Comparison of ENCODE assay signal across 8 cellular contexts in the genomic region with DNA sequence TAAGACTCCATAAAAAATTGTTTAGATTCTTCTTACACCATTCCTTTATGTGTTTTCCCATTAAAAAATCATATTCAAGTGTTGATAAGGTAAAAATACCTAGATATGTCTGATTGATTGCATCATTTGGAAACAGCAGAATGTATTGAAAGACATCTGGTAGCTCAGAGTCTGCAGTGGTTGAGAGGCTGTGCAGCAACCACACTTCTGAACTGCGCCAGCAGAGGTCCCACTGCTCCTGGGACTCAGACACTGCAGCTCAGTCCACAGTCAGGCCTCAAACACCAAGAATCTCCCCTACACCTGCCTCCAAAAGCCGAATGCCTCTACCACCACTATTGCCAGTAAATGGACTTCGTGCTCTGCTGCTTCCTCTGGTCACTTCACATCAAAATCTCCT.
DNase-seq lines count a peak whose midpoint lies in the region; ATAC-seq, FAIRE-seq and TF ChIP-seq lines count a peak whose summit lies in the region.

No MANE protein-coding gene starts in this region.

- no peak overlapping the region for H3K27ac Mint-ChIP-seq in CD4-positive, alpha-beta T cell
- no peak overlapping the region for H3K27ac Mint-ChIP-seq in nephron progenitor cell

- no TSS peak for BruUV-seq in endothelial cell of umbilical vein (replicated peaks; lab: Mats Ljungman, UMichigan)

- H3K36me3 ChIP-seq in KMS-11 (ENCODE audit: insufficient read depth) (no peaks in the 10 kb centered on the region), endothelial cell of umbilical vein (ENCODE audit: control insufficient read depth in 2 of 2, extremely low read depth in 1 of 2, insufficient read depth in 2 of 2, low read length in 2 of 2) (no peaks in the 10 kb centered on the region)

- TF ChIP-seq POLR2A in endothelial cell of umbilical vein (IDR thresholded peaks at IDR 0.05; ENCODE audit: low read depth, low read length) = no peak

- no peak overlapping the region for H2AFZ ChIP-seq in KMS-11 (ENCODE audit: low read depth)
- H2AFZ ChIP-seq in endothelial cell of umbilical vein (ENCODE audit: low read depth, low read length) = no peak overlapping the region

- peaks cover 29% of the 10 kb centered on the region for H3K4me1 Mint-ChIP-seq in CD4-positive, alpha-beta T cell (ENCODE audit: low read depth)
- peaks cover 12% of the 10 kb centered on the region for H3K4me1 Mint-ChIP-seq in nephron progenitor cell

- H3K79me2 ChIP-seq in KMS-11 (ENCODE audit: insufficient read depth, low read depth) (no peaks in the 10 kb centered on the region), endothelial cell of umbilical vein (ENCODE audit: control insufficient read depth, insufficient read depth, low read length) (no peaks in the 10 kb centered on the region)

- H3K9ac ChIP-seq in KMS-11 = no peak overlapping the region
- no peak overlapping the region for H3K9ac ChIP-seq in endothelial cell of umbilical vein (replicated peaks; ENCODE audit: extremely low read depth, insufficient read depth, low read length)

- CTCF ChIA-PET in CD4-positive, alpha-beta T cell (lab: Charles Lee) = interaction anchor here (1.1 to 2.9 kb wide), 5 partner anchors 12 to 93 kb away, joined by 3 to 71 read pairs (median 3); no protein-coding TSS in a partner anchor
- CTCF ChIA-PET in endothelial cell of umbilical vein (lab: Charles Lee) = interaction anchor here (0.6 to 2.3 kb wide), 16 partner anchors 8 to 305 kb away, joined by 3 to 67 read pairs (median 4); no protein-coding TSS in a partner anchor

- peak; percentile 82 for FAIRE-seq in endothelial cell of umbilical vein (lab: Jason Lieb, UNC)

- in situ Hi-C loops in G401 (cut with HindIII; ENCODE audit: low sequenced_read_pairs) = no loop called here

- intact Hi-C loops in CD4-positive, alpha-beta T cell (cut with DNase I, micrococcal nuclease) = loop anchor here (1.0 to 10.0 kb wide), 3 partner anchors 43 to 300 kb away; no protein-coding TSS in a partner anchor
- intact Hi-C loops in endothelial cell of umbilical vein (cut with micrococcal nuclease) = loop anchor here (1.0 to 2.0 kb wide), 3 partner anchors 93 to 299 kb away; no protein-coding TSS in a partner anchor

- H3K9me1 ChIP-seq in endothelial cell of umbilical vein (replicated peaks; ENCODE audit: control insufficient read depth, extremely low read depth, insufficient read depth, low read length) = no peaks in the 10 kb centered on the region

- peak; percentile 81 for ATAC-seq in CD4-positive, alpha-beta T cell (ENCODE audit: poor library complexity)
- ATAC-seq in GM19438 (IDR thresholded peaks at IDR 0.05; ENCODE audit: low read depth, unreplicated experiment) (peak; percentile 77), GM21825 (IDR thresholded peaks at IDR 0.05; ENCODE audit: unreplicated experiment) (no peak)

- H3K9me3 Mint-ChIP-seq in CD4-positive, alpha-beta T cell = no peaks in the 10 kb centered on the region
- H3K9me3 Mint-ChIP-seq in nephron progenitor cell = no peaks in the 10 kb centered on the region

- DNase-seq in CD4-positive, alpha-beta T cell = peak; percentile 22 to 58 (median 46)
- DNase-seq in activated CD4-positive, alpha-beta T cell treated with anti-CD3 and anti-CD28 coated beads, Interleukin-2, amount 50 U/mL, for 48 hours = peak; percentile 45 to 49
- DNase-seq in endothelial cell of umbilical vein (ENCODE audit: low read depth, low spot score) = peak; percentile 21
- peak; percentile 26 for DNase-seq in nephron progenitor cell
- DNase-seq in G401 (ENCODE audit: low spot score) = no peak

- H3K9me3 ChIP-seq in CD4-positive, alpha-beta T cell (ENCODE audit: control insufficient read depth, low read length) = no peaks in the 10 kb centered on the region
- H3K9me3 ChIP-seq in endothelial cell of umbilical vein (replicated peaks; ENCODE audit: control insufficient read depth, insufficient read depth, low read length) = no peaks in the 10 kb centered on the region

- no peak overlapping the region for H3K4me3 Mint-ChIP-seq in CD4-positive, alpha-beta T cell
- no peak overlapping the region for H3K4me3 Mint-ChIP-seq in nephron progenitor cell

- no peaks in the 10 kb centered on the region for H3K27me3 Mint-ChIP-seq in CD4-positive, alpha-beta T cell
- peaks cover 8% of the 10 kb centered on the region for H3K27me3 Mint-ChIP-seq in nephron progenitor cell (ENCODE audit: low read depth, poor library complexity)

- H3K4me1 ChIP-seq in KMS-11 (ENCODE audit: low read depth, poor library complexity, severe bottlenecking) (peaks cover 5% of the 10 kb centered on the region), endothelial cell of umbilical vein (ENCODE audit: control insufficient read depth, extremely low read depth, insufficient read depth, low read length) (peaks cover 1% of the 10 kb centered on the region)

- H3K4me3 ChIP-seq in KMS-11 (IDR thresholded peaks at IDR 0.05; ENCODE audit: insufficient read depth, low read depth, low read length) (no peak overlapping the region), endothelial cell of umbilical vein (replicated peaks in 1 of 3; ENCODE audit: insufficient read depth in 1 of 3, low read depth in 1 of 3, low read length in 3 of 3) (no peak overlapping the region)

- no peaks in the 10 kb centered on the region for H4K20me1 ChIP-seq in KMS-11 (ENCODE audit: insufficient read depth)
- H4K20me1 ChIP-seq in endothelial cell of umbilical vein (replicated peaks; ENCODE audit: control insufficient read depth, extremely low read depth, insufficient read depth, low read length) = peaks cover 3% of the 10 kb centered on the region

- no peak overlapping the region for H3K4me2 ChIP-seq in KMS-11
- no peak overlapping the region for H3K4me2 ChIP-seq in endothelial cell of umbilical vein (ENCODE audit: insufficient read depth, low read length)

- no peak overlapping the region for H3K27ac ChIP-seq in CD4-positive, alpha-beta T cell (ENCODE audit: low read depth, low read length)
- H3K27ac ChIP-seq in KMS-11 (no peak overlapping the region), endothelial cell of umbilical vein (ENCODE audit: insufficient read depth, low read depth, low read length) (no peak overlapping the region)

- dilution Hi-C loops in endothelial cell of umbilical vein (cut with MboI; ENCODE audit: extremely low pct_ligation_motif_present, low sequenced_read_pairs) = no loop called here

- TF ChIP-seq CTCF in CD4-positive, alpha-beta T cell (IDR thresholded peaks at IDR 0.05) = peak; percentile 43
- peak; percentile 61 for TF ChIP-seq CTCF in KMS-11 (conservative IDR thresholded peaks at IDR 0.05; ENCODE audit: low read depth, low read length)
- peak in 1 of 2 donors; percentile 60 for TF ChIP-seq CTCF in endothelial cell of umbilical vein (IDR thresholded peaks at IDR 0.05; ENCODE audit: extremely low read depth in 1 of 2, insufficient read depth in 1 of 2, low read depth in 1 of 2, low read length in 2 of 2)
- no peak for TF ChIP-seq CTCF in nephron progenitor cell (IDR thresholded peaks at IDR 0.05)

- H3K36me3 Mint-ChIP-seq in CD4-positive, alpha-beta T cell (ENCODE audit: low read depth) = no peaks in the 10 kb centered on the region
- no peaks in the 10 kb centered on the region for H3K36me3 Mint-ChIP-seq in nephron progenitor cell (ENCODE audit: low read depth)

- POLR2A ChIA-PET in CD4-positive, alpha-beta T cell (lab: Charles Lee) = interaction anchor here (1.2 to 1.7 kb wide), 2 partner anchors 32 to 93 kb away, joined by 6 to 17 read pairs; no protein-coding TSS in a partner anchor
- POLR2A ChIA-PET in endothelial cell of umbilical vein (lab: Charles Lee) = no interaction called here

- H3K27me3 ChIP-seq in CD4-positive, alpha-beta T cell (ENCODE audit: control insufficient read depth, insufficient read depth, low read length) = no peaks in the 10 kb centered on the region
- H3K27me3 ChIP-seq in KMS-11 (ENCODE audit: insufficient read depth, low read depth) = no peaks in the 10 kb centered on the region
- peaks cover 0 to 2% of the 10 kb centered on the region in 2 experiments for H3K27me3 ChIP-seq in endothelial cell of umbilical vein (ENCODE audit: control insufficient read depth in 2 of 2, insufficient read depth in 2 of 2, low read length in 2 of 2)

TF ChIP-seq in endothelial cell of umbilical vein, 7 proteins besides CTCF, POLR2A, EP300 and RAD21:
- TF ChIP-seq POLR2AphosphoS5 (IDR thresholded peaks at IDR 0.05; ENCODE audit: insufficient read depth, low read depth, low read length) = no peak
- TF ChIP-seq, protein P1, sequence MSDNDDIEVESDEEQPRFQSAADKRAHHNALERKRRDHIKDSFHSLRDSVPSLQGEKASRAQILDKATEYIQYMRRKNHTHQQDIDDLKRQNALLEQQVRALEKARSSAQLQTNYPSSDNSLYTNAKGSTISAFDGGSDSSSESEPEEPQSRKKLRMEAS (IDR thresholded peaks at IDR 0.05; ENCODE audit: insufficient read depth, insufficient read length) = no peak
